ENCODE assay signal across 1 cellular context in the genomic region with DNA sequence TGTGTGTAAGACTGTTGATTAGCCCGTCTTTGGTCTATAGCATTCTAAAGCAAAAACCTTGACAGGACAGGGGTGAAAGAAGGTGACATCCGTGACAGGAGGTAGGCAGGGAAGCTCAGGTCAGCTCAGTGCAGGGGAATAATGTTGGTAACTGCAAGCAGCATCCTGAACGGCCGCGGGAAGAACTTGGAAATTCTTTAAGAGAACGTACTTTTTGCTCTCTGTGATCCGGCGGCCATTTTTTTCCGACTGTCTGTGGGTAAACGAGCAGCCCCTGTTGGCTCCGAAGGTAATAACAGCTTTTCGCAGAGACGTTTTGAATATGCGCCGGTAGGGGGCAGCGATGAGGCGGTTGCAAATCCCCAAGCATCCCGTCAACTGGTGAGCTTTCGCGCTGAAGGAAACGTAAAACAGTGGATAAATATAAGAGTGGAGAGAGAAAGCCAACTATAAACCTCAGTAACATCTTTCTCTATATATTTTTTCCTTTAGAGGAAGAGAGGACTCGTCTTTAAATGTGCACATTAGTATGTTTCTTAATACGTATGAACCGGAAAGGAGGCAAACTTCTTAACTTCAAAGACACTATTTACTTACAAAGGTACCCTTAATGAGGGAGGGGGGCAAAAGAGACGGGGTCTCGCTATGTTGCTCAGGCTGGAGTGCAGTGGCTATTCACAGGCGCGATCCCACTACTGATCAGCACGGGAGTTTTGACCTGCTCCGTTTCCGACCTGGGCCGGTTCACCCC.
A peak's percentile ranks its signal among the peaks of the same experiment; 100 is the strongest.
TF ChIP-seq lines count a peak whose summit lies in the region.

No MANE protein-coding gene starts in this region.

TF ChIP-seq in HepG2, 621 proteins besides CTCF, POLR2A, EP300 and RAD21 (continued from another document and continues in another):
- TF ChIP-seq PHF21A (CRISPR knock-in tag; IDR thresholded peaks at IDR 0.05) (peak; percentile 46; the same call in 1 of the 2 replicates), ZNF501 (CRISPR knock-in tag; IDR thresholded peaks at IDR 0.05) (peak; percentile 27; the same call in 1 of the 2 replicates), CREM (IDR thresholded peaks at IDR 0.05) (peak; percentile 39; the same call in 1 of the 2 replicates), CREM (CRISPR knock-in tag; IDR thresholded peaks at IDR 0.05) (no peak), MIER3 (CRISPR knock-in tag; IDR thresholded peaks at IDR 0.05; ENCODE audit: borderline replicate concordance) (peak; percentile 27; the same call in 1 of the 2 replicates), ASH2L (IDR thresholded peaks at IDR 0.05; ENCODE audit: insufficient read length, low read depth, low read length) (peak; percentile 67), REL (CRISPR knock-in tag; conservative IDR thresholded peaks at IDR 0.05) (no peak), ADNP (CRISPR knock-in tag; IDR thresholded peaks at IDR 0.05) (peak; percentile 82), ZNF430 (CRISPR knock-in tag; IDR thresholded peaks at IDR 0.05) (peak; percentile 49; the same call in 1 of the 2 replicates), AGO2 (optimal IDR thresholded peaks at IDR 0.05; ENCODE audit: low read depth, low read length) (no peak), ZMAT3 (CRISPR knock-in tag; conservative IDR thresholded peaks at IDR 0.05) (no peak), ZNF598 (CRISPR knock-in tag; IDR thresholded peaks at IDR 0.05; ENCODE audit: borderline replicate concordance) (no peak), ATM (IDR thresholded peaks at IDR 0.05; ENCODE audit: borderline replicate concordance) (no peak), HCFC1 (IDR thresholded peaks at IDR 0.05; ENCODE audit: low read depth, low read length) (no peak), DBP (CRISPR knock-in tag; IDR thresholded peaks at IDR 0.05; ENCODE audit: not compliant biosample characterization) (no peak), GFI1 (CRISPR knock-in tag; IDR thresholded peaks at IDR 0.05; ENCODE audit: borderline replicate concordance) (0 out of 2 replicates have a peak, but pooled peaks have one; percentile 71), PAF1 (CRISPR knock-in tag; IDR thresholded peaks at IDR 0.05) (no peak), KDM1A (CRISPR knock-in tag; IDR thresholded peaks at IDR 0.05) (peak; percentile 71; the same call in 1 of the 2 replicates), ZNF552 (CRISPR knock-in tag; IDR thresholded peaks at IDR 0.05; ENCODE audit: borderline replicate concordance) (peak; percentile 58; the same call in 1 of the 2 replicates), TP53 (CRISPR knock-in tag; conservative IDR thresholded peaks at IDR 0.05) (no peak), TBP (CRISPR knock-in tag; IDR thresholded peaks at IDR 0.05) (no peak), ZMYM4 (CRISPR knock-in tag; IDR thresholded peaks at IDR 0.05) (peak; percentile 11; the same call in 1 of the 2 replicates), MTA3 (CRISPR knock-in tag; IDR thresholded peaks at IDR 0.05) (no peak), FOXC1 (CRISPR knock-in tag; IDR thresholded peaks at IDR 0.05; ENCODE audit: borderline replicate concordance) (0 out of 2 replicates have a peak, but pooled peaks have one; percentile 2), KLF6 (CRISPR knock-in tag; IDR thresholded peaks at IDR 0.05) (0 out of 2 replicates have a peak, but pooled peaks have one; percentile 30), MED13 (CRISPR knock-in tag; IDR thresholded peaks at IDR 0.05) (no peak), RCOR2 (CRISPR knock-in tag; IDR thresholded peaks at IDR 0.05) (peak; percentile 47; the same call in 1 of the 2 replicates), MTF1 (CRISPR knock-in tag; IDR thresholded peaks at IDR 0.05) (no peak), NR3C1 (CRISPR knock-in tag; IDR thresholded peaks at IDR 0.05) (no peak), HES4 (CRISPR knock-in tag; IDR thresholded peaks at IDR 0.05; ENCODE audit: borderline replicate concordance) (no peak), SSRP1 (CRISPR knock-in tag; IDR thresholded peaks at IDR 0.05) (peak; percentile 93), ZMAT5 (CRISPR knock-in tag; IDR thresholded peaks at IDR 0.05; ENCODE audit: borderline replicate concordance, low read depth) (no peak), HOXA3 (CRISPR knock-in tag; IDR thresholded peaks at IDR 0.05) (peak; percentile 71; the same call in 1 of the 2 replicates), TARDBP (CRISPR knock-in tag; IDR thresholded peaks at IDR 0.05) (peak; percentile 74), ZSCAN30 (CRISPR knock-in tag; IDR thresholded peaks at IDR 0.05) (0 out of 2 replicates have a peak, but pooled peaks have one; percentile 55), KDM5A (IDR thresholded peaks at IDR 0.05; ENCODE audit: borderline replicate concordance, low read length) (peak; percentile 64; the same call in 1 of the 2 replicates), TEAD3 (CRISPR knock-in tag; optimal IDR thresholded peaks at IDR 0.05; ENCODE audit: borderline replicate concordance) (peak; percentile 60), NR2F2 (IDR thresholded peaks at IDR 0.05; ENCODE audit: borderline replicate concordance, low read depth) (peak; percentile 23; the same call in 1 of the 2 replicates), DMAP1 (CRISPR knock-in tag; IDR thresholded peaks at IDR 0.05) (peak; percentile 22; the same call in 1 of the 2 replicates), AHDC1 (CRISPR knock-in tag; IDR thresholded peaks at IDR 0.05; ENCODE audit: borderline replicate concordance) (peak; percentile 12; the same call in 1 of the 2 replicates), SOX6 (IDR thresholded peaks at IDR 0.05) (no peak), SOX6 (CRISPR knock-in tag; IDR thresholded peaks at IDR 0.05) (peak; percentile 6; the same call in 1 of the 2 replicates), ZBTB34 (CRISPR knock-in tag; IDR thresholded peaks at IDR 0.05) (no peak), MYC (CRISPR knock-in tag; IDR thresholded peaks at IDR 0.05; ENCODE audit: borderline replicate concordance) (no peak), PLRG1 (conservative IDR thresholded peaks at IDR 0.05) (no peak), MED1 (CRISPR knock-in tag; IDR thresholded peaks at IDR 0.05) (0 out of 2 replicates have a peak, but pooled peaks have one; percentile 1)
- TF ChIP-seq, protein P1, sequence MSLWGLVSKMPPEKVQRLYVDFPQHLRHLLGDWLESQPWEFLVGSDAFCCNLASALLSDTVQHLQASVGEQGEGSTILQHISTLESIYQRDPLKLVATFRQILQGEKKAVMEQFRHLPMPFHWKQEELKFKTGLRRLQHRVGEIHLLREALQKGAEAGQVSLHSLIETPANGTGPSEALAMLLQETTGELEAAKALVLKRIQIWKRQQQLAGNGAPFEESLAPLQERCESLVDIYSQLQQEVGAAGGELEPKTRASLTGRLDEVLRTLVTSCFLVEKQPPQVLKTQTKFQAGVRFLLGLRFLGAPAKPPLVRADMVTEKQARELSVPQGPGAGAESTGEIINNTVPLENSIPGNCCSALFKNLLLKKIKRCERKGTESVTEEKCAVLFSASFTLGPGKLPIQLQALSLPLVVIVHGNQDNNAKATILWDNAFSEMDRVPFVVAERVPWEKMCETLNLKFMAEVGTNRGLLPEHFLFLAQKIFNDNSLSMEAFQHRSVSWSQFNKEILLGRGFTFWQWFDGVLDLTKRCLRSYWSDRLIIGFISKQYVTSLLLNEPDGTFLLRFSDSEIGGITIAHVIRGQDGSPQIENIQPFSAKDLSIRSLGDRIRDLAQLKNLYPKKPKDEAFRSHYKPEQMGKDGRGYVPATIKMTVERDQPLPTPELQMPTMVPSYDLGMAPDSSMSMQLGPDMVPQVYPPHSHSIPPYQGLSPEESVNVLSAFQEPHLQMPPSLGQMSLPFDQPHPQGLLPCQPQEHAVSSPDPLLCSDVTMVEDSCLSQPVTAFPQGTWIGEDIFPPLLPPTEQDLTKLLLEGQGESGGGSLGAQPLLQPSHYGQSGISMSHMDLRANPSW (CRISPR knock-in tag; IDR thresholded peaks at IDR 0.05; ENCODE audit: borderline replicate concordance): no peak
- TF ChIP-seq, protein P2, sequence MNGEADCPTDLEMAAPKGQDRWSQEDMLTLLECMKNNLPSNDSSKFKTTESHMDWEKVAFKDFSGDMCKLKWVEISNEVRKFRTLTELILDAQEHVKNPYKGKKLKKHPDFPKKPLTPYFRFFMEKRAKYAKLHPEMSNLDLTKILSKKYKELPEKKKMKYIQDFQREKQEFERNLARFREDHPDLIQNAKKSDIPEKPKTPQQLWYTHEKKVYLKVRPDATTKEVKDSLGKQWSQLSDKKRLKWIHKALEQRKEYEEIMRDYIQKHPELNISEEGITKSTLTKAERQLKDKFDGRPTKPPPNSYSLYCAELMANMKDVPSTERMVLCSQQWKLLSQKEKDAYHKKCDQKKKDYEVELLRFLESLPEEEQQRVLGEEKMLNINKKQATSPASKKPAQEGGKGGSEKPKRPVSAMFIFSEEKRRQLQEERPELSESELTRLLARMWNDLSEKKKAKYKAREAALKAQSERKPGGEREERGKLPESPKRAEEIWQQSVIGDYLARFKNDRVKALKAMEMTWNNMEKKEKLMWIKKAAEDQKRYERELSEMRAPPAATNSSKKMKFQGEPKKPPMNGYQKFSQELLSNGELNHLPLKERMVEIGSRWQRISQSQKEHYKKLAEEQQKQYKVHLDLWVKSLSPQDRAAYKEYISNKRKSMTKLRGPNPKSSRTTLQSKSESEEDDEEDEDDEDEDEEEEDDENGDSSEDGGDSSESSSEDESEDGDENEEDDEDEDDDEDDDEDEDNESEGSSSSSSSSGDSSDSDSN (CRISPR knock-in tag; IDR thresholded peaks at IDR 0.05): peak; percentile 59; the same call in 1 of the 2 replicates
- TF ChIP-seq, protein P3, sequence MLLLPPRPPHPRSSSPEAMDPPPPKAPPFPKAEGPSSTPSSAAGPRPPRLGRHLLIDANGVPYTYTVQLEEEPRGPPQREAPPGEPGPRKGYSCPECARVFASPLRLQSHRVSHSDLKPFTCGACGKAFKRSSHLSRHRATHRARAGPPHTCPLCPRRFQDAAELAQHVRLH (CRISPR knock-in tag; IDR thresholded peaks at IDR 0.05; ENCODE audit: borderline replicate concordance, low read depth): peak; percentile 76; the same call in 1 of the 2 replicates
- TF ChIP-seq, protein P4, sequence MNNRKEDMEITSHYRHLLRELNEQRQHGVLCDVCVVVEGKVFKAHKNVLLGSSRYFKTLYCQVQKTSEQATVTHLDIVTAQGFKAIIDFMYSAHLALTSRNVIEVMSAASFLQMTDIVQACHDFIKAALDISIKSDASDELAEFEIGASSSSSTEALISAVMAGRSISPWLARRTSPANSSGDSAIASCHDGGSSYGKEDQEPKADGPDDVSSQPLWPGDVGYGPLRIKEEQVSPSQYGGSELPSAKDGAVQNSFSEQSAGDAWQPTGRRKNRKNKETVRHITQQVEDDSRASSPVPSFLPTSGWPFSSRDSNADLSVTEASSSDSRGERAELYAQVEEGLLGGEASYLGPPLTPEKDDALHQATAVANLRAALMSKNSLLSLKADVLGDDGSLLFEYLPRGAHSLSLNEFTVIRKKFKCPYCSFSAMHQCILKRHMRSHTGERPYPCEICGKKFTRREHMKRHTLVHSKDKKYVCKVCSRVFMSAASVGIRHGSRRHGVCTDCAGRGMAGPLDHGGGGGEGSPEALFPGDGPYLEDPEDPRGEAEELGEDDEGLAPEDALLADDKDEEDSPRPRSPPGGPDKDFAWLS (CRISPR knock-in tag; IDR thresholded peaks at IDR 0.05; ENCODE audit: borderline replicate concordance): no peak
